ENCODE assay signal across 8 cellular contexts in the genomic region with DNA sequence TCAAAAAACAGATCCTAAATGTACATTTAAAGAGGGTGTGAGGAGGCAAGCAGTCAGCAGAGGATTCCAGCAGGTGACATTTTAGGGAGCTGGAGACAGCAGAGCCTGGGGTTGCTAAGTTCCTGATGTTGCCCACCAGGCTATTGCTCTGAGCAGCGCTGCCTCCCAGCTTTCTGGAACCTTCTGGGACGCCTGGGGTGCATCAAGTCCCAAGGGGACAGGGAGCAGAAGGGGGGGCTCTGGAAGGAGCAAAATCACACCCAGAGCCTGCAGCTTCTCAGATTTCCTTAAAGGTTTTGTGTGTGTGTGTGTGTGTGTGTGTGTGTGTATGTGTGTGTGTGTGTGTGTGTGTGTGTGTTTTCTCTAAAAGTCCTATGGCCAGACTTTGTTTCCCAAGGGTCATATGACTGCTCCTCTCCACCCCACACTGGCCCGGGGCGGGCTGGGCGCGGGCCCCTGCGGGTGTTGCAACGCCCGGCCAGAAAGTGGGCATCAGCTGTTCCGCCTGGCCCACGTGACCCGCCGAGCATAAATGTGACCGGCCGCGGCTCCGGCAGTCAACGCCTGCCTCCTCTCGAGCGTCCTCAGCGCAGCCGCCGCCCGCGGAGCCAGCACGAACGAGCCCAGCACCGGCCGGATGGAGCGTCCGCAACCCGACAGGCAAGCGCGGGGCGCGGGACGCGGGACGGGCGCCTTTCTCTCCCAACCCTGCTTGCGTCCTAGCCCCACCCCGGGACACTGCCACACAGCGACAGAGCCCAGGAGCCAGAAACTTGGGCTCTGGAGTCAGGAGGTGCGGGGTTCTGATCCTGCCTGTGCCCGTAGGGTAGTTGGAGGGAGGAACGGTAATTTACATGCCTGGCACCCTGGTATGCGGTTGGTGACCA. TPM values are rescaled to one million over a fixed set of nuclear protein-coding genes. Genes with fewer than 3 reads are reported as not detected.
DNase-seq lines count a peak whose midpoint lies in the region; ATAC-seq and TF ChIP-seq lines count a peak whose summit lies in the region.

Gene HMOX1, plus strand, starts transcription at position 560 of the 887 bp plus-strand sequence. Its CDS starts 78 bp downstream, at position 638.

- CTCF ChIA-PET in A673 (lab: Charles Lee) (no interaction called here), OCI-LY7 (lab: Charles Lee; ENCODE audit: unreplicated experiment) (no interaction called here)

- H4K20me1 ChIP-seq in OCI-LY7 (ENCODE audit: insufficient read depth, low read length) = no peaks in the 10 kb centered on the region

- H3K27me3 ChIP-seq in A673 (replicated peaks; ENCODE audit: insufficient read depth, low read depth, low read length, poor library complexity) = no peaks in the 10 kb centered on the region
- H3K27me3 ChIP-seq in esophagus muscularis mucosa = no peaks in the 10 kb centered on the region

- peak; percentile 87 for TF ChIP-seq POLR2A in esophagus muscularis mucosa (IDR thresholded peaks at IDR 0.05; ENCODE audit: low read depth)

- TF ChIP-seq CTCF in A673 (conservative IDR thresholded peaks at IDR 0.05; ENCODE audit: low read depth, low read length) = 0 out of 2 replicates have a peak, but pooled peaks have one; percentile 23
- no peak for TF ChIP-seq CTCF in OCI-LY7 (conservative IDR thresholded peaks at IDR 0.05; ENCODE audit: low read length)
- TF ChIP-seq CTCF in esophagus muscularis mucosa (IDR thresholded peaks at IDR 0.05) = peak; percentile 24 to 53 (median 36)
- TF ChIP-seq CTCF in mucosa of descending colon (IDR thresholded peaks at IDR 0.05) = no peak

- H3K4me1 ChIP-seq in A673 (ENCODE audit: insufficient read depth, low read length, poor library complexity, severe bottlenecking) = peaks cover 21% of the 10 kb centered on the region
- peaks cover 56% of the 10 kb centered on the region for H3K4me1 ChIP-seq in OCI-LY7 (ENCODE audit: insufficient read depth, low read length, poor library complexity, severe bottlenecking)
- H3K4me1 ChIP-seq in esophagus muscularis mucosa = peaks cover 28 to 51% (median 31%) of the 10 kb centered on the region in 4 donors
- H3K4me1 ChIP-seq in mucosa of descending colon (ENCODE audit: low read depth) = peaks cover 46% of the 10 kb centered on the region

- H3K4me2 ChIP-seq in OCI-LY7 (ENCODE audit: low read length) = peak within 1 kb of the TSS; percentile 70

- peaks cover 58% of the 10 kb centered on the region for H3K27me3 Mint-ChIP-seq in stimulated activated naive CD8-positive, alpha-beta T cell treated with anti-CD3 and anti-CD28 coated beads, Interleukin-15, amount 100 ng/mL, for 72 hours

- H3K4me3 ChIP-seq in A673 (ENCODE audit: low read depth, low read length, poor library complexity, severe bottlenecking) = peak within 1 kb of the TSS; percentile 42
- H3K4me3 ChIP-seq in OCI-LY7 (ENCODE audit: low read depth, low read length, poor library complexity, severe bottlenecking) = peak within 1 kb of the TSS; percentile 55
- peak within 1 kb of the TSS; percentile 57 to 75 (median 66) for H3K4me3 ChIP-seq in esophagus muscularis mucosa
- peak within 1 kb of the TSS; percentile 29 for H3K4me3 ChIP-seq in mucosa of descending colon

- ATAC-seq in GM18498 (IDR thresholded peaks at IDR 0.05; ENCODE audit: unreplicated experiment) (peak; percentile 69), HG03175 (IDR thresholded peaks at IDR 0.05; ENCODE audit: unreplicated experiment) (peak; percentile 59), mucosa of descending colon (peak; percentile 79)
- peak; percentile 91 for ATAC-seq in stimulated activated naive CD8-positive, alpha-beta T cell treated with anti-CD3 and anti-CD28 coated beads, Interleukin-15, amount 100 ng/mL, for 72 hours

- intact Hi-C loops in A673 (cut with micrococcal nuclease; ENCODE audit: unreplicated experiment) = no loop called here
- intact Hi-C loops in OCI-LY7 (cut with micrococcal nuclease; ENCODE audit: unreplicated experiment) = loop anchor here (2.0 kb wide), 1 partner anchor 28 kb away; no protein-coding TSS in a partner anchor
- intact Hi-C loops in esophagus muscularis mucosa (cut with DNase I) = no loop called here
- intact Hi-C loops in mucosa of descending colon (cut with DNase I, micrococcal nuclease) = no loop called here

- H3K27ac ChIP-seq in A673 (ENCODE audit: low read depth, low read length, poor library complexity, severe bottlenecking) (no peak within 1 kb of the TSS), OCI-LY7 (ENCODE audit: low read depth, low read length, poor library complexity, severe bottlenecking) (no peak within 1 kb of the TSS), esophagus muscularis mucosa (replicated peaks in 1 of 4) (peak within 1 kb of the TSS; percentile 74 to 87 (median 85))

- H3K9me3 Mint-ChIP-seq in stimulated activated naive CD8-positive, alpha-beta T cell treated with anti-CD3 and anti-CD28 coated beads, Interleukin-15, amount 100 ng/mL, for 72 hours = no peaks in the 10 kb centered on the region

- peak within 1 kb of the TSS; percentile 26 to 93 for H3K27ac Mint-ChIP-seq in stimulated activated naive CD8-positive, alpha-beta T cell treated with anti-CD3 and anti-CD28 coated beads, Interleukin-15, amount 100 ng/mL, for 72 hours

- BruUV-seq in A673 (replicated peaks; lab: Mats Ljungman, UMichigan) = no TSS peak
- BruUV-seq in OCI-LY7 (replicated peaks; lab: Mats Ljungman, UMichigan) = no TSS peak

- POLR2A ChIA-PET in A673 (lab: Charles Lee; ENCODE audit: low non-redundant PET) = no interaction called here
- POLR2A ChIA-PET in OCI-LY7 (lab: Charles Lee) = interaction anchor here (0.7 to 1.3 kb wide), 4 partner anchors 13 to 44 kb away, joined by 3 read pairs; no protein-coding TSS in a partner anchor

- TF ChIP-seq EP300 in esophagus muscularis mucosa (IDR thresholded peaks at IDR 0.05) = no peak

- DNase-seq in A673 (ENCODE audit: low spot score) = peak; percentile 71
- DNase-seq in OCI-LY7 (ENCODE audit: low spot score) = peak; percentile 51
- DNase-seq in activated T-helper 1 cell treated with Interleukin-2 at 50 U/mL for 16 hours (ENCODE audit: low read depth) = peak; percentile 29
- peak; percentile 98 for DNase-seq in esophagus muscularis mucosa (ENCODE audit: extremely low spot score)
- DNase-seq in mucosa of descending colon = peak; percentile 92 to 95 (median 94)
- peak; percentile 56 to 60 for DNase-seq in stimulated activated naive CD8-positive, alpha-beta T cell treated with anti-CD3 and anti-CD28 coated beads, Interleukin-15, amount 100 ng/mL, for 72 hours

- H3K9me3 ChIP-seq in A673 (ENCODE audit: low read depth, low read length, poor library complexity, severe bottlenecking) = no peaks in the 10 kb centered on the region
- no peaks in the 10 kb centered on the region for H3K9me3 ChIP-seq in OCI-LY7 (ENCODE audit: low read length)
- H3K9me3 ChIP-seq in esophagus muscularis mucosa = no peaks in the 10 kb centered on the region
- H3K9me3 ChIP-seq in mucosa of descending colon = no peaks in the 10 kb centered on the region

- H3K79me2 ChIP-seq in OCI-LY7 (ENCODE audit: insufficient read depth, low read depth, low read length) = no peaks in the 10 kb centered on the region

- no peaks in the 10 kb centered on the region for H3K9me2 ChIP-seq in OCI-LY7 (ENCODE audit: insufficient read depth, low read length)

- H3K4me1 Mint-ChIP-seq in stimulated activated naive CD8-positive, alpha-beta T cell treated with anti-CD3 and anti-CD28 coated beads, Interleukin-15, amount 100 ng/mL, for 72 hours = peaks cover 42% of the 10 kb centered on the region

- H2AFZ ChIP-seq in OCI-LY7 (ENCODE audit: low read length) = peak within 1 kb of the TSS; percentile 79

- H3K4me3 Mint-ChIP-seq in stimulated activated naive CD8-positive, alpha-beta T cell treated with anti-CD3 and anti-CD28 coated beads, Interleukin-15, amount 100 ng/mL, for 72 hours = peak within 1 kb of the TSS; percentile 56 to 65

- 4% methylated on average over 20 of the region's 47 CpGs for WGBS in esophagus muscularis mucosa

- H3K36me3 ChIP-seq in A673 (ENCODE audit: insufficient read depth, low read length, poor library complexity, severe bottlenecking) (no peaks in the 10 kb centered on the region), OCI-LY7 (ENCODE audit: insufficient read depth, low read length) (no peaks in the 10 kb centered on the region), esophagus muscularis mucosa (peaks cover 0 to 13% (median 5%) of the 10 kb centered on the region in 4 donors), mucosa of descending colon (ENCODE audit: low read depth) (no peaks in the 10 kb centered on the region)

RNA-seq across cellular contexts. Expression of gene HMOX1, which starts in this region (rescaled TPM):
- total RNA-seq in A673 (2021) (2.5 and 2.8 TPM in 2 replicates), OCI-LY7 (2022) (8.5 and 13.9 TPM in 2 replicates), esophagus muscularis mucosa (100 to 1,000 TPM in 1 of 4 donors, 10 to 100 TPM in 2, 1 to 10 TPM in 1; 8.7 to 603 (median 13.0) TPM), mucosa of descending colon (10 to 100 TPM; 33.8 to 71.4 (median 55.5) TPM)
- 2.2 and 2.9 TPM in 2 replicates for total RNA-seq in OCI-LY7 (2014; rRNA removed; shearing (Covaris generic))

Comparison
In these comparisons a context has a peak if more than half of its experiments do, and no peak if none do; other contexts are left out.
1. DNase-seq: peak in every context shown above with its lines; median percentile 98 in esophagus muscularis mucosa; 94 in mucosa of descending colon; 71 in A673; 58 in stimulated activated naive CD8-positive, alpha-beta T cell treated with anti-CD3 and anti-CD28 coated beads, Interleukin-15, amount 100 ng/mL, for 72 hours; 51 in OCI-LY7; 29 in activated T-helper 1 cell treated with Interleukin-2 at 50 U/mL for 16 hours.
2. H3K27ac ChIP-seq: peak in esophagus muscularis mucosa (4 of 4); none in A673 (single experiment) and OCI-LY7 (single experiment).
3. CTCF ChIP-seq: peak in A673 (single experiment) and esophagus muscularis mucosa (3 of 3); none in OCI-LY7 (single experiment) and mucosa of descending colon (single experiment).
4. Peak in every context shown above with its lines, with median percentiles within 50 percentile points of each other: H3K4me3 ChIP-seq and ATAC-seq.